ENCODE assay signal across 8 cellular contexts in genomic region chr17:3723556-3724372, GRCh38. TPM values are rescaled to one million over a fixed set of nuclear protein-coding genes. Genes with fewer than 3 reads are reported as not detected.
DNase-seq lines count a peak whose midpoint lies in the region; ATAC-seq and TF ChIP-seq lines count a peak whose summit lies in the region.

Gene HASPIN (plus strand): TSS chr17:3723903. CDS start chr17:3723936, 33 bp downstream.

- H3K4me3 ChIP-seq in BJ (ENCODE audit: low read depth, low read length) (peak within 1 kb of the TSS; percentile 77), left lung (peak within 1 kb of the TSS; percentile 83 to 95)

- H3K36me3 Mint-ChIP-seq in activated CD4-positive, alpha-beta T cell treated with anti-CD3 and anti-CD28 coated beads, Interleukin-2, amount 10 ng/mL, durations not matched to agents 7 days and 5 days (ENCODE audit: low read depth), result peaks cover 57% of the 10 kb centered on the region

- DNase-seq in BJ (ENCODE audit: low read depth) (no peak), GM19238 (ENCODE audit: insufficient read length, low spot score) (peak; percentile 95), NCI-H526 (lab: John Stamatoyannopoulos, UW) (peak; percentile 66 to 91), cortex of kidney (lab: John Stamatoyannopoulos, UW) (peak; percentile 54), left lung (peak; percentile 93 to 97)
- peak; percentile 94 for DNase-seq in activated CD4-positive, alpha-beta T cell treated with anti-CD3 and anti-CD28 coated beads, Interleukin-2, amount 10 ng/mL, durations not matched to agents 7 days and 5 days
- peak; percentile 92 to 96 for DNase-seq in stimulated activated CD4-positive, alpha-beta T cell treated with anti-CD3 and anti-CD28 coated beads, Interleukin-2, amount 100 ng/mL, for 48 hours

- H3K36me3 ChIP-seq in BJ (ENCODE audit: control insufficient read depth, insufficient read depth, low read length) (no peaks in the 10 kb centered on the region; the same call in 1 of the 2 replicates), left lung (peaks cover 0 to 5% of the 10 kb centered on the region in 2 donors)

- peak within 1 kb of the TSS; percentile 95 for H3K4me3 Mint-ChIP-seq in activated CD4-positive, alpha-beta T cell treated with anti-CD3 and anti-CD28 coated beads, Interleukin-2, amount 10 ng/mL, durations not matched to agents 7 days and 5 days

- intact Hi-C loops in left lung (cut with DNase I), result no loop called here

- H3K27me3 ChIP-seq in BJ (ENCODE audit: control insufficient read depth, insufficient read depth, low read length), result no peaks in the 10 kb centered on the region
- no peaks in the 10 kb centered on the region for H3K27me3 ChIP-seq in left lung

- H3K27ac Mint-ChIP-seq in activated CD4-positive, alpha-beta T cell treated with anti-CD3 and anti-CD28 coated beads, Interleukin-2, amount 10 ng/mL, durations not matched to agents 7 days and 5 days, result peak within 1 kb of the TSS; percentile 89

- H3K27me3 Mint-ChIP-seq in activated CD4-positive, alpha-beta T cell treated with anti-CD3 and anti-CD28 coated beads, Interleukin-2, amount 10 ng/mL, durations not matched to agents 7 days and 5 days, result no peaks in the 10 kb centered on the region

- no peaks in the 10 kb centered on the region for H3K9me3 ChIP-seq in left lung

- TF ChIP-seq CTCF in BJ (IDR thresholded peaks at IDR 0.05; ENCODE audit: insufficient read depth, low read depth, low read length) (peak; percentile 48), left lung (IDR thresholded peaks at IDR 0.05) (peak; percentile 13 to 27)

- peak within 1 kb of the TSS; percentile 88 to 90 for H3K27ac ChIP-seq in left lung

- peaks cover 16 to 56% of the 10 kb centered on the region in 2 donors for H3K4me1 ChIP-seq in left lung

- CTCF ChIA-PET in BJ (lab: Yijun Ruan, JAX), result interaction anchor here (0.5 to 3.6 kb wide), 8 partner anchors 10 to 140 kb away, joined by 3 to 19 read pairs (median 5); partner anchors contain the start of gene NCBP3
- CTCF ChIA-PET in activated CD4-positive, alpha-beta T cell treated with anti-CD3 and anti-CD28 coated beads, Interleukin-2, amount 10 ng/mL, durations not matched to agents 7 days and 5 days (lab: Charles Lee), result interaction anchor here (0.5 to 3.1 kb wide), 20 partner anchors 9 to 1066 kb away, joined by 3 to 31 read pairs (median 4); partner anchors contain the start of genes CAMKK1, NCBP3 and P2RX5

- ATAC-seq in HG03442 (IDR thresholded peaks at IDR 0.05; ENCODE audit: unreplicated experiment) (peak; percentile 84), left lung (peak; percentile 88)

- H3K4me1 Mint-ChIP-seq in activated CD4-positive, alpha-beta T cell treated with anti-CD3 and anti-CD28 coated beads, Interleukin-2, amount 10 ng/mL, durations not matched to agents 7 days and 5 days, result peaks cover 65% of the 10 kb centered on the region

- H3K9me3 Mint-ChIP-seq in activated CD4-positive, alpha-beta T cell treated with anti-CD3 and anti-CD28 coated beads, Interleukin-2, amount 10 ng/mL, durations not matched to agents 7 days and 5 days, result no peaks in the 10 kb centered on the region

- POLR2A ChIA-PET in BJ (lab: Charles Lee), result no interaction called here
- POLR2A ChIA-PET in activated CD4-positive, alpha-beta T cell treated with anti-CD3 and anti-CD28 coated beads, Interleukin-2, amount 10 ng/mL, durations not matched to agents 7 days and 5 days (lab: Charles Lee), result interaction anchor here (1.7 kb wide), 1 partner anchor 13 kb away, joined by 5 read pairs; no protein-coding TSS in a partner anchor

RNA-seq across cellular contexts. Expression of gene HASPIN, which starts in this region (rescaled TPM):
- polyA plus RNA-seq in BJ (2011; rRNA removed), result 2.1 and 2.9 TPM in 2 replicates
- polyA minus RNA-seq in BJ (2011; rRNA and poly(A)+ RNA removed), result 3.1 and 4.4 TPM in 2 replicates
- 10 to 100 TPM; 27.6 to 31.2 TPM for total RNA-seq in activated CD4-positive, alpha-beta T cell treated with anti-CD3 and anti-CD28 coated beads, Interleukin-2, amount 10 ng/mL, durations not matched to agents 7 days and 5 days
- 1 to 10 TPM; 1.9 TPM for total RNA-seq in left lung

Comparison
In these comparisons a context has a peak if more than half of its experiments do, and no peak if none do; other contexts are left out.
1. RNA of gene HASPIN (total RNA-seq): 27.6 to 31.2 TPM in activated CD4-positive, alpha-beta T cell treated with anti-CD3 and anti-CD28 coated beads, Interleukin-2, amount 10 ng/mL, durations not matched to agents 7 days and 5 days; 1.9 TPM in left lung; every median in the first group is over 4 times any median in the second.